ENCODE assay signal across 8 cellular contexts in the genomic region with DNA sequence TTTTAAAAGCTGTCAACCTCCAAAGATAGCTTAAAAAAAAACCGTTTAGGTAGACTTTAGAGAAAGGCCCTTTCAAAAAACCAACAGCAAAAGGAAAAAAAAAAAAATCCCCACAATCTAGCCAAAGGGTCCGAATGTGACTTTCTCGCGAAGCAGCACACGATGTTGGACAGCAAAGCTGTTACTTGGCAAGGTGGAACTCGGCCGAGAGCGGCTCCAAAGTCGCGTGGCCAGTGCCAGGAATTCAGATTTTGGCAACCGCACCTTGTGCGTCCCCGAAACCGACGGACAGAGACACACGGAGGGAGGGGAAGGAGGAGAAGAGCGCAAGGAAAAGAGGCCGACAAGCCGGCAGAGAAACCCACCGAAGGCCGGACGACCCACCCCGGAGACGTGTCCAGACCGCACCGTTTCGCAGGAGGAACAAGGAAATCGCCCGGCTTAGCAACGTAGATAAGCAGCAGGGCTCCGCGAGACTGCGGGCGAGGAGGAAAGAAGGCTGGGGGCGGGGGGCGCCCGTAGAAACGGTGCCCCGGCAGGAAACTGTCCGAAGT.
A peak's percentile ranks its signal among the peaks of the same experiment; 100 is the strongest.
DNase-seq lines count a peak whose midpoint lies in the region; ATAC-seq, FAIRE-seq and TF ChIP-seq lines count a peak whose summit lies in the region.

No MANE protein-coding gene starts in this region.

- intact Hi-C loops in K562 (cut with micrococcal nuclease): loop anchor here (5.0 kb wide), 1 partner anchor 104 kb away; no protein-coding TSS in a partner anchor

- H3K4me1 ChIP-seq in K562 (replicated peaks in 1 of 2; ENCODE audit: control insufficient read depth in 2 of 2, insufficient read depth in 2 of 2, low read length in 2 of 2): peaks cover 6 to 19% of the 10 kb centered on the region in 2 experiments; a peak in 4 of 5 replicates
- H3K4me1 ChIP-seq in smooth muscle cell (ENCODE audit: low read depth): peaks cover 31% of the 10 kb centered on the region

- H3K4me2 ChIP-seq in K562 (ENCODE audit: insufficient read depth, low read length): peak overlapping the region; percentile 88
- peak overlapping the region; percentile 97 for H3K4me2 ChIP-seq in smooth muscle cell

- POLR2A ChIA-PET in K562 (lab: Yijun Ruan, JAX): interaction anchor here (0.6 to 0.9 kb wide), 2 partner anchors 18 to 523 kb away, joined by 3 to 4 read pairs; no protein-coding TSS in a partner anchor

- H3K9me3 ChIP-seq in K562 (replicated peaks; ENCODE audit: control insufficient read depth, insufficient read depth, low read depth, low read length) (no peaks in the 10 kb centered on the region), smooth muscle cell (replicated peaks; ENCODE audit: low read depth) (no peaks in the 10 kb centered on the region)

- FAIRE-seq in K562 (lab: Jason Lieb, UNC): peak; percentile 79

- no peaks in the 10 kb centered on the region for H3F3A ChIP-seq in smooth muscle cell (ENCODE audit: low read depth)

- H2AFZ ChIP-seq in K562 (ENCODE audit: low read depth, low read length): peak overlapping the region; percentile 97
- peak overlapping the region; percentile 96 for H2AFZ ChIP-seq in smooth muscle cell (ENCODE audit: low read depth)

- H3K36me3 ChIP-seq in GM06990 (ENCODE audit: control insufficient read depth, insufficient read depth, low read length) (no peaks in the 10 kb centered on the region), K562 (ENCODE audit: control insufficient read depth, insufficient read depth, low read length) (peaks cover 25% of the 10 kb centered on the region; the same call in 2 of the 3 replicates), smooth muscle cell (ENCODE audit: low read depth) (no peaks in the 10 kb centered on the region)

- DNase-seq in GM06990 (ENCODE audit: extremely low read depth, insufficient read length) (peak; percentile 24), NCI-H510A (lab: John Stamatoyannopoulos, UW) (peak; percentile 22), K562 (ENCODE audit: extremely low read depth in 1 of 4, low spot score in 3 of 4) (peak; percentile 51 to 82 (median 68)), iPS-NIHi7 (ENCODE audit: extremely low spot score) (peak; percentile 56), smooth muscle cell (lab: John Stamatoyannopoulos, UW; ENCODE audit: unreplicated experiment) (no peak)

- CTCF ChIA-PET in K562 (lab: Yijun Ruan, JAX; ENCODE audit: low intra/inter-chr PET ratio): no interaction called here

- BruUV-seq in K562 (replicated peaks; lab: Mats Ljungman, UMichigan): TSS peak; percentile 48

- no peaks in the 10 kb centered on the region; the same call in 1 of the 2 replicates for H3K27me3 ChIP-seq in GM06990 (replicated peaks; ENCODE audit: control insufficient read depth, insufficient read depth, low read length)
- no peaks in the 10 kb centered on the region for H3K27me3 ChIP-seq in K562 (ENCODE audit: control insufficient read depth in 2 of 2, insufficient read depth in 2 of 2, low read length in 2 of 2)
- H3K27me3 ChIP-seq in smooth muscle cell (ENCODE audit: low read depth): peaks cover 74% of the 10 kb centered on the region

- TF ChIP-seq CTCF in GM06990 (IDR thresholded peaks at IDR 0.05; ENCODE audit: insufficient read depth, low read length, poor library complexity, severe bottlenecking): no peak
- TF ChIP-seq CTCF in K562 (IDR thresholded peaks at IDR 0.05 in 2 of 3, conservative IDR thresholded peaks at IDR 0.05 in 1 of 3; ENCODE audit: insufficient read depth in 2 of 3, low read depth in 1 of 3, low read length in 3 of 3): no peak
- no peak for TF ChIP-seq CTCF in smooth muscle cell (IDR thresholded peaks at IDR 0.05; ENCODE audit: borderline replicate concordance, insufficient read depth, poor library complexity, severe bottlenecking)

- peaks cover 47% of the 10 kb centered on the region for H3K79me2 ChIP-seq in K562 (ENCODE audit: control insufficient read depth, insufficient read depth, low read length)
- H3K79me2 ChIP-seq in smooth muscle cell (ENCODE audit: low read depth): no peaks in the 10 kb centered on the region

- H3K27ac ChIP-seq in K562 (ENCODE audit: extremely low read depth, low read depth, low read length): peak overlapping the region; percentile 89
- no peak overlapping the region for H3K27ac ChIP-seq in smooth muscle cell (ENCODE audit: low read depth)

- WGBS in K562 (ENCODE audit: insufficient coverage, low coverage, missing lambda C conversion rate): under 1% methylated on average over 35 of the region's 40 CpGs
- WGBS in smooth muscle cell (ENCODE audit: low lambda C conversion rate): 1% methylated on average over 40 of the region's 40 CpGs

- ATAC-seq in K562 (peak; percentile 76), HG03196 (IDR thresholded peaks at IDR 0.05; ENCODE audit: unreplicated experiment) (no peak), GM18519 (IDR thresholded peaks at IDR 0.05; ENCODE audit: low FRiP score, unreplicated experiment) (no peak), HG03097 (IDR thresholded peaks at IDR 0.05; ENCODE audit: low FRiP score, unreplicated experiment) (no peak)

- no peak for TF ChIP-seq RAD21 in K562 (CRISPR knock-in tag; conservative IDR thresholded peaks at IDR 0.05 in 1 of 2, IDR thresholded peaks at IDR 0.05 in 1 of 2)

- H4K20me1 ChIP-seq in K562 (replicated peaks; ENCODE audit: control insufficient read depth, insufficient read depth, low read length): no peaks in the 10 kb centered on the region
- no peaks in the 10 kb centered on the region for H4K20me1 ChIP-seq in smooth muscle cell (ENCODE audit: low read depth)

- in situ Hi-C loops in K562 (cut with MboI): loop anchor here (10.0 to 25.0 kb wide), 2 partner anchors 599 to 816 kb away; partner anchors contain the start of gene SEC62

- H3K9ac ChIP-seq in K562 (ENCODE audit: insufficient read depth in 1 of 2, low read depth in 2 of 2, low read length in 2 of 2) (peak overlapping the region; percentile 81 to 98), smooth muscle cell (ENCODE audit: low read depth) (no peak overlapping the region)

- no peak overlapping the region for H3K4me3 ChIP-seq in GM06990 (replicated peaks; ENCODE audit: low read depth, low read length)
- H3K4me3 ChIP-seq in K562: peak overlapping the region; percentile 60
- peak overlapping the region; percentile 70 for H3K4me3 ChIP-seq in smooth muscle cell

- TF ChIP-seq EP300 in K562 (IDR thresholded peaks at IDR 0.05; ENCODE audit: low read length): peak; percentile 24; the same call in 1 of the 2 replicates

- no peaks in the 10 kb centered on the region for H3K9me1 ChIP-seq in K562 (ENCODE audit: control insufficient read depth, insufficient read depth, low read length)

- TF ChIP-seq POLR2A in K562 (conservative IDR thresholded peaks at IDR 0.05): peak; percentile 92

TF ChIP-seq in K562, 482 proteins besides CTCF, POLR2A, EP300 and RAD21 (continues in another document):
- no peak for TF ChIP-seq POLR3A (IDR thresholded peaks at IDR 0.05; ENCODE audit: borderline replicate concordance, extremely low read depth, insufficient read depth, insufficient read length)
- TF ChIP-seq KAT2B (IDR thresholded peaks at IDR 0.05; ENCODE audit: low read depth, low read length): no peak
- TF ChIP-seq, protein P1, sequence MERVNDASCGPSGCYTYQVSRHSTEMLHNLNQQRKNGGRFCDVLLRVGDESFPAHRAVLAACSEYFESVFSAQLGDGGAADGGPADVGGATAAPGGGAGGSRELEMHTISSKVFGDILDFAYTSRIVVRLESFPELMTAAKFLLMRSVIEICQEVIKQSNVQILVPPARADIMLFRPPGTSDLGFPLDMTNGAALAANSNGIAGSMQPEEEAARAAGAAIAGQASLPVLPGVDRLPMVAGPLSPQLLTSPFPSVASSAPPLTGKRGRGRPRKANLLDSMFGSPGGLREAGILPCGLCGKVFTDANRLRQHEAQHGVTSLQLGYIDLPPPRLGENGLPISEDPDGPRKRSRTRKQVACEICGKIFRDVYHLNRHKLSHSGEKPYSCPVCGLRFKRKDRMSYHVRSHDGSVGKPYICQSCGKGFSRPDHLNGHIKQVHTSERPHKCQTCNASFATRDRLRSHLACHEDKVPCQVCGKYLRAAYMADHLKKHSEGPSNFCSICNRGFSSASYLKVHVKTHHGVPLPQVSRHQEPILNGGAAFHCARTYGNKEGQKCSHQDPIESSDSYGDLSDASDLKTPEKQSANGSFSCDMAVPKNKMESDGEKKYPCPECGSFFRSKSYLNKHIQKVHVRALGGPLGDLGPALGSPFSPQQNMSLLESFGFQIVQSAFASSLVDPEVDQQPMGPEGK (CRISPR knock-in tag; IDR thresholded peaks at IDR 0.05; ENCODE audit: borderline replicate concordance): no peak
- TF ChIP-seq ZNF699 (CRISPR knock-in tag; IDR thresholded peaks at IDR 0.05; ENCODE audit: insufficient replicate concordance): no peak
- peak in 1 of 2 experiments; percentile 58; a peak in 1 of 4 replicates for TF ChIP-seq ZMIZ1 (IDR thresholded peaks at IDR 0.05; ENCODE audit: low read depth in 2 of 2, low read length in 2 of 2)
- TF ChIP-seq ZBED1 (IDR thresholded peaks at IDR 0.05): no peak
- TF ChIP-seq ZKSCAN1 (IDR thresholded peaks at IDR 0.05; ENCODE audit: low read depth, low read length): 0 out of 2 replicates have a peak, but pooled peaks have one; percentile 18
- no peak for TF ChIP-seq NFE2 (IDR thresholded peaks at IDR 0.05; ENCODE audit: low read depth)
- no peak for TF ChIP-seq CBFA2T2 (conservative IDR thresholded peaks at IDR 0.05)
- TF ChIP-seq ZNF551 (CRISPR knock-in tag; IDR thresholded peaks at IDR 0.05): no peak
